Comparison of ENCODE assay signal across 8 cellular contexts in the genomic region with DNA sequence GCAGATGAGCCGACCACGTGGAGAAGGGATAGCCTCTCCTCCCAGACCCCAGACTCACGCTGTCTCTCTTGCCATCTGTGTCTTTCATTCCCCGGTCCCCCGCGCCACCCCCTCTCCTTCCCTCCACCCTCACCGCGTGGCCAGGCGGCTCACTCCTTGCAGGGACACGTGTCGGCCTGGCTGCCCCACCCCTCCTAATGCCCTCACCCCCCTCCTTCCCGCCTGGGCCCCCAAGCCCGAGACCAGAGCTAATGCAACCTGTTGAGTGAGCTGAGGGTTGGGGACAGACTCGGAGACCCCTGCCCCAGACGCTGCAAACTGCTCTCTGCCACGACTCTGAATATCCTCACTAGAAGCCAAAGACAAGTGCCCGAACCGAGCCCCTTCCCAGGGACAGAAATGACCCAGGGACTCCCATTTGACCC. TPM values are rescaled to one million over a fixed set of nuclear protein-coding genes. Genes with fewer than 3 reads are reported as not detected.
DNase-seq lines count a peak whose midpoint lies in the region; ATAC-seq, FAIRE-seq and TF ChIP-seq lines count a peak whose summit lies in the region.

No MANE protein-coding gene starts in this region.

- no peaks in the 10 kb centered on the region for H3K27me3 Mint-ChIP-seq in activated naive CD4-positive, alpha-beta T cell treated with anti-CD3 and anti-CD28 coated beads, Interleukin-2, amount 50 U/mL, for 24 hours

- H3K4me3 Mint-ChIP-seq in activated naive CD4-positive, alpha-beta T cell treated with anti-CD3 and anti-CD28 coated beads, Interleukin-2, amount 50 U/mL, for 24 hours = peak overlapping the region; percentile 95

- H3K4me3 ChIP-seq in lower lobe of right lung = peak overlapping the region; percentile 44
- H3K4me3 ChIP-seq in suprapubic skin = peak overlapping the region; percentile 40

- ATAC-seq in lower lobe of right lung (peak in 1 of 2 donors; percentile 56), GM21360 (IDR thresholded peaks at IDR 0.05; ENCODE audit: unreplicated experiment) (no peak)

- H3K36me3 Mint-ChIP-seq in activated naive CD4-positive, alpha-beta T cell treated with anti-CD3 and anti-CD28 coated beads, Interleukin-2, amount 50 U/mL, for 24 hours = peaks cover 20% of the 10 kb centered on the region

- TF ChIP-seq CTCF in lower lobe of right lung (IDR thresholded peaks at IDR 0.05) (no peak), suprapubic skin (IDR thresholded peaks at IDR 0.05) (no peak)

- no peak for TF ChIP-seq POLR2A in suprapubic skin (IDR thresholded peaks at IDR 0.05)

- H3K27ac Mint-ChIP-seq in activated naive CD4-positive, alpha-beta T cell treated with anti-CD3 and anti-CD28 coated beads, Interleukin-2, amount 50 U/mL, for 24 hours = peak overlapping the region; percentile 93

- no peaks in the 10 kb centered on the region for H3K27me3 ChIP-seq in lower lobe of right lung (ENCODE audit: low read depth)
- no peaks in the 10 kb centered on the region for H3K27me3 ChIP-seq in suprapubic skin

- no peak overlapping the region for H3K27ac ChIP-seq in lower lobe of right lung
- H3K27ac ChIP-seq in suprapubic skin = no peak overlapping the region

- no peaks in the 10 kb centered on the region for H3K9me3 ChIP-seq in lower lobe of right lung
- no peaks in the 10 kb centered on the region for H3K9me3 ChIP-seq in suprapubic skin

- H3K4me1 ChIP-seq in lower lobe of right lung (no peaks in the 10 kb centered on the region), suprapubic skin (peaks cover 3% of the 10 kb centered on the region)

- H3K9me3 Mint-ChIP-seq in activated naive CD4-positive, alpha-beta T cell treated with anti-CD3 and anti-CD28 coated beads, Interleukin-2, amount 50 U/mL, for 24 hours = no peaks in the 10 kb centered on the region

- FAIRE-seq in GM18507 (lab: Jason Lieb, UNC) = no peak

- DNase-seq in GM18507 (ENCODE audit: extremely low spot score, insufficient read length, low read depth) = peak; percentile 28
- DNase-seq in NAMALWA (ENCODE audit: low spot score) = peak; percentile 44
- DNase-seq in lower lobe of right lung = no peak
- no peak for DNase-seq in suprapubic skin (ENCODE audit: low spot score in 2 of 2)
- no peak for DNase-seq in cerebellar nuclear complex (lab: John Stamatoyannopoulos, UW)
- no peak for DNase-seq in glomerular visceral epithelial cell (ENCODE audit: extremely low spot score)

- 29% methylated on average over 13 of the region's 18 CpGs for WGBS in suprapubic skin

- TF ChIP-seq EP300 in suprapubic skin (IDR thresholded peaks at IDR 0.05) = no peak

- intact Hi-C loops in lower lobe of right lung (cut with DNase I) = no loop called here

- H3K36me3 ChIP-seq in lower lobe of right lung (no peaks in the 10 kb centered on the region), suprapubic skin (no peaks in the 10 kb centered on the region)

- peaks cover 35% of the 10 kb centered on the region for H3K4me1 Mint-ChIP-seq in activated naive CD4-positive, alpha-beta T cell treated with anti-CD3 and anti-CD28 coated beads, Interleukin-2, amount 50 U/mL, for 24 hours

RNA-seq across cellular contexts. Expression of gene SLC38A5, which starts 1.8 kb away (rescaled TPM):
- total RNA-seq in lower lobe of right lung (15.9 TPM), suprapubic skin (10 to 100 TPM; 24.2 to 63.0 (median 46.2) TPM)

RNA-seq across cellular contexts. Expression of gene FTSJ1, which starts 7.7 kb away (rescaled TPM):
- total RNA-seq in lower lobe of right lung = 30.2 TPM
- total RNA-seq in suprapubic skin = 10 to 100 TPM; 27.8 to 54.3 (median 47.9) TPM

RNA-seq across cellular contexts. Expression of gene PORCN, which starts 40.5 kb away (rescaled TPM):
- total RNA-seq in lower lobe of right lung (6.1 TPM), suprapubic skin (10 to 100 TPM; 16.7 to 34.5 (median 25.8) TPM)

RNA-seq across cellular contexts. Expression of gene EBP, which starts 53.3 kb away (rescaled TPM):
- total RNA-seq in lower lobe of right lung = 74.0 TPM
- 10 to 100 TPM; 43.4 to 82.7 (median 71.9) TPM for total RNA-seq in suprapubic skin

RNA-seq across cellular contexts. Expression of gene SSX4B, which starts 56.5 kb away (rescaled TPM):
- total RNA-seq in lower lobe of right lung (not detected), suprapubic skin (not detected)

Comparison
In these comparisons a context has a peak if more than half of its experiments do, and no peak if none do; other contexts are left out.
1. DNase-seq: peak in GM18507 (single experiment) and NAMALWA (single experiment); none in lower lobe of right lung (single experiment), suprapubic skin (0 of 2), cerebellar nuclear complex (0 of 2) and glomerular visceral epithelial cell (single experiment).